ENCODE assay signal across 2 cellular contexts in genomic region chr5:56024810-56025302, GRCh38.
TF ChIP-seq lines count a peak whose summit lies in the region.

No MANE protein-coding gene starts in this region.

TF ChIP-seq in A549, 52 proteins besides CTCF, POLR2A, EP300 and RAD21:
- TF ChIP-seq HEYL (CRISPR knock-in tag; IDR thresholded peaks at IDR 0.05) (no peak), BHLHE40 (IDR thresholded peaks at IDR 0.05; ENCODE audit: low read depth, low read length) (no peak), NFE2L2 (conservative IDR thresholded peaks at IDR 0.05; ENCODE audit: low read length) (no peak), SMC3 (IDR thresholded peaks at IDR 0.05) (no peak), EHF (CRISPR knock-in tag; IDR thresholded peaks at IDR 0.05) (no peak), MAX (IDR thresholded peaks at IDR 0.05) (no peak; the same call in 1 of the 2 replicates), E2F6 (IDR thresholded peaks at IDR 0.05; ENCODE audit: borderline replicate concordance, low read depth) (no peak), KDM5A (IDR thresholded peaks at IDR 0.05) (no peak), FOXS1 (CRISPR knock-in tag; IDR thresholded peaks at IDR 0.05) (no peak), HOXB13 (CRISPR knock-in tag; IDR thresholded peaks at IDR 0.05; ENCODE audit: low read depth) (no peak)

TF ChIP-seq in GM12878, 131 proteins besides CTCF, POLR2A, EP300 and RAD21:
- peak; percentile 23; the same call in 1 of the 3 replicates for TF ChIP-seq POU2F2 (IDR thresholded peaks at IDR 0.05; ENCODE audit: borderline replicate concordance, low read depth, low read length)
- TF ChIP-seq NRF1 (conservative IDR thresholded peaks at IDR 0.05; ENCODE audit: low read depth, low read length), result no peak
